In the genomic region with DNA sequence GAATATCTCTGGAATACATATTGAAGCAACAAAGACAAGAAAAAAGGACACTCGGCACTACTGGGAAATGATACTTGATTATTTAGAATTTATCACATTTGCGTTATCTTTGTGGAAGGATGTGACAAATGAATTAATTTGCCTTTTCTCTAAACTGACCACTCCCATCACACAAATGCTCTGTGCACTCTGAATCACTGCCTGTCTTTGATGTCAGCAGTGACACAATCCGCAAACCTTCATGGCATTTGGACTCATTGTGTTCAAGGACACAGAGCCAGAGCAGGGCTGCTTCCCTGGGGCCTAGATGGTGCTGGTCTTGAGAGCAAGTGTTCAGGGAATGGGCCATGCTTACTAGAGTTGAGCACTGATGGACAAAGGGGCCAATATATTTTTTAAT, we compare ENCODE assay signal across 1 cellular context.
TF ChIP-seq lines count a peak whose summit lies in the region.

No MANE protein-coding gene starts in this region.

TF ChIP-seq in HepG2, 621 proteins besides CTCF, POLR2A, EP300 and RAD21 (continued from another document and continues in another):
- TF ChIP-seq, protein P1, sequence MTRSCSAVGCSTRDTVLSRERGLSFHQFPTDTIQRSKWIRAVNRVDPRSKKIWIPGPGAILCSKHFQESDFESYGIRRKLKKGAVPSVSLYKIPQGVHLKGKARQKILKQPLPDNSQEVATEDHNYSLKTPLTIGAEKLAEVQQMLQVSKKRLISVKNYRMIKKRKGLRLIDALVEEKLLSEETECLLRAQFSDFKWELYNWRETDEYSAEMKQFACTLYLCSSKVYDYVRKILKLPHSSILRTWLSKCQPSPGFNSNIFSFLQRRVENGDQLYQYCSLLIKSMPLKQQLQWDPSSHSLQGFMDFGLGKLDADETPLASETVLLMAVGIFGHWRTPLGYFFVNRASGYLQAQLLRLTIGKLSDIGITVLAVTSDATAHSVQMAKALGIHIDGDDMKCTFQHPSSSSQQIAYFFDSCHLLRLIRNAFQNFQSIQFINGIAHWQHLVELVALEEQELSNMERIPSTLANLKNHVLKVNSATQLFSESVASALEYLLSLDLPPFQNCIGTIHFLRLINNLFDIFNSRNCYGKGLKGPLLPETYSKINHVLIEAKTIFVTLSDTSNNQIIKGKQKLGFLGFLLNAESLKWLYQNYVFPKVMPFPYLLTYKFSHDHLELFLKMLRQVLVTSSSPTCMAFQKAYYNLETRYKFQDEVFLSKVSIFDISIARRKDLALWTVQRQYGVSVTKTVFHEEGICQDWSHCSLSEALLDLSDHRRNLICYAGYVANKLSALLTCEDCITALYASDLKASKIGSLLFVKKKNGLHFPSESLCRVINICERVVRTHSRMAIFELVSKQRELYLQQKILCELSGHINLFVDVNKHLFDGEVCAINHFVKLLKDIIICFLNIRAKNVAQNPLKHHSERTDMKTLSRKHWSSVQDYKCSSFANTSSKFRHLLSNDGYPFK (CRISPR knock-in tag; IDR thresholded peaks at IDR 0.05; ENCODE audit: borderline replicate concordance), result no peak
- TF ChIP-seq XBP1 (CRISPR knock-in tag; IDR thresholded peaks at IDR 0.05) (no peak), KDM5A (IDR thresholded peaks at IDR 0.05; ENCODE audit: borderline replicate concordance, low read length) (no peak), ZNF773 (CRISPR knock-in tag; IDR thresholded peaks at IDR 0.05; ENCODE audit: borderline replicate concordance) (no peak), ZNF678 (CRISPR knock-in tag; IDR thresholded peaks at IDR 0.05) (no peak), NR1H2 (CRISPR knock-in tag; IDR thresholded peaks at IDR 0.05; ENCODE audit: borderline replicate concordance, low read depth) (no peak), MYC (CRISPR knock-in tag; IDR thresholded peaks at IDR 0.05; ENCODE audit: borderline replicate concordance) (no peak), SP5 (CRISPR knock-in tag; IDR thresholded peaks at IDR 0.05; ENCODE audit: borderline replicate concordance, low read depth) (peak; percentile 66; the same call in 1 of the 2 replicates), ZBTB7A (CRISPR knock-in tag; IDR thresholded peaks at IDR 0.05) (no peak), THAP11 (CRISPR knock-in tag; IDR thresholded peaks at IDR 0.05) (peak; percentile 36; the same call in 1 of the 2 replicates), JUN (CRISPR knock-in tag; IDR thresholded peaks at IDR 0.05) (peak; percentile 92), ZBTB20 (CRISPR knock-in tag; IDR thresholded peaks at IDR 0.05; ENCODE audit: borderline replicate concordance, low read depth) (no peak), NONO (IDR thresholded peaks at IDR 0.05) (no peak), NONO (CRISPR knock-in tag; conservative IDR thresholded peaks at IDR 0.05) (no peak), RNF2 (conservative IDR thresholded peaks at IDR 0.05; ENCODE audit: low read depth) (no peak), ZNF746 (CRISPR knock-in tag; IDR thresholded peaks at IDR 0.05) (no peak), DPF2 (CRISPR knock-in tag; IDR thresholded peaks at IDR 0.05; ENCODE audit: borderline replicate concordance, low read depth) (peak; percentile 77; the same call in 1 of the 2 replicates), MIXL1 (CRISPR knock-in tag; IDR thresholded peaks at IDR 0.05) (peak; percentile 72; the same call in 1 of the 2 replicates), SMYD3 (CRISPR knock-in tag; IDR thresholded peaks at IDR 0.05) (no peak), ADNP (CRISPR knock-in tag; IDR thresholded peaks at IDR 0.05) (no peak), TGIF2 (CRISPR knock-in tag; IDR thresholded peaks at IDR 0.05) (no peak), FOXA3 (CRISPR knock-in tag; IDR thresholded peaks at IDR 0.05) (peak; percentile 76), ZEB1 (IDR thresholded peaks at IDR 0.05; ENCODE audit: insufficient replicate concordance, low read depth) (no peak), ELF3 (CRISPR knock-in tag; IDR thresholded peaks at IDR 0.05) (peak; percentile 77), JUNB (CRISPR knock-in tag; IDR thresholded peaks at IDR 0.05; ENCODE audit: borderline replicate concordance) (peak; percentile 80), HOXA3 (CRISPR knock-in tag; IDR thresholded peaks at IDR 0.05) (peak; percentile 50; the same call in 1 of the 2 replicates), ZNF235 (CRISPR knock-in tag; IDR thresholded peaks at IDR 0.05; ENCODE audit: borderline replicate concordance) (no peak), ZNF776 (CRISPR knock-in tag; IDR thresholded peaks at IDR 0.05) (no peak)
- TF ChIP-seq, protein P2, sequence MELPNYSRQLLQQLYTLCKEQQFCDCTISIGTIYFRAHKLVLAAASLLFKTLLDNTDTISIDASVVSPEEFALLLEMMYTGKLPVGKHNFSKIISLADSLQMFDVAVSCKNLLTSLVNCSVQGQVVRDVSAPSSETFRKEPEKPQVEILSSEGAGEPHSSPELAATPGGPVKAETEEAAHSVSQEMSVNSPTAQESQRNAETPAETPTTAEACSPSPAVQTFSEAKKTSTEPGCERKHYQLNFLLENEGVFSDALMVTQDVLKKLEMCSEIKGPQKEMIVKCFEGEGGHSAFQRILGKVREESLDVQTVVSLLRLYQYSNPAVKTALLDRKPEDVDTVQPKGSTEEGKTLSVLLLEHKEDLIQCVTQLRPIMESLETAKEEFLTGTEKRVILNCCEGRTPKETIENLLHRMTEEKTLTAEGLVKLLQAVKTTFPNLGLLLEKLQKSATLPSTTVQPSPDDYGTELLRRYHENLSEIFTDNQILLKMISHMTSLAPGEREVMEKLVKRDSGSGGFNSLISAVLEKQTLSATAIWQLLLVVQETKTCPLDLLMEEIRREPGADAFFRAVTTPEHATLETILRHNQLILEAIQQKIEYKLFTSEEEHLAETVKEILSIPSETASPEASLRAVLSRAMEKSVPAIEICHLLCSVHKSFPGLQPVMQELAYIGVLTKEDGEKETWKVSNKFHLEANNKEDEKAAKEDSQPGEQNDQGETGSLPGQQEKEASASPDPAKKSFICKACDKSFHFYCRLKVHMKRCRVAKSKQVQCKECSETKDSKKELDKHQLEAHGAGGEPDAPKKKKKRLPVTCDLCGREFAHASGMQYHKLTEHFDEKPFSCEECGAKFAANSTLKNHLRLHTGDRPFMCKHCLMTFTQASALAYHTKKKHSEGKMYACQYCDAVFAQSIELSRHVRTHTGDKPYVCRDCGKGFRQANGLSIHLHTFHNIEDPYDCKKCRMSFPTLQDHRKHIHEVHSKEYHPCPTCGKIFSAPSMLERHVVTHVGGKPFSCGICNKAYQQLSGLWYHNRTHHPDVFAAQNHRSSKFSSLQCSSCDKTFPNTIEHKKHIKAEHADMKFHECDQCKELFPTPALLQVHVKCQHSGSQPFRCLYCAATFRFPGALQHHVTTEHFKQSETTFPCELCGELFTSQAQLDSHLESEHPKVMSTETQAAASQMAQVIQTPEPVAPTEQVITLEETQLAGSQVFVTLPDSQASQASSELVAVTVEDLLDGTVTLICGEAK (IDR thresholded peaks at IDR 0.05), result no peak
- TF ChIP-seq, protein P2 (CRISPR knock-in tag; IDR thresholded peaks at IDR 0.05), result no peak
- TF ChIP-seq, protein P3, sequence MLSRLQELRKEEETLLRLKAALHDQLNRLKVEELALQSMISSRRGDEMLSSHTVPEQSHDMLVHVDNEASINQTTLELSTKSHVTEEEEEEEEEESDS (CRISPR knock-in tag; IDR thresholded peaks at IDR 0.05; ENCODE audit: borderline replicate concordance), result no peak
- TF ChIP-seq, protein P4, sequence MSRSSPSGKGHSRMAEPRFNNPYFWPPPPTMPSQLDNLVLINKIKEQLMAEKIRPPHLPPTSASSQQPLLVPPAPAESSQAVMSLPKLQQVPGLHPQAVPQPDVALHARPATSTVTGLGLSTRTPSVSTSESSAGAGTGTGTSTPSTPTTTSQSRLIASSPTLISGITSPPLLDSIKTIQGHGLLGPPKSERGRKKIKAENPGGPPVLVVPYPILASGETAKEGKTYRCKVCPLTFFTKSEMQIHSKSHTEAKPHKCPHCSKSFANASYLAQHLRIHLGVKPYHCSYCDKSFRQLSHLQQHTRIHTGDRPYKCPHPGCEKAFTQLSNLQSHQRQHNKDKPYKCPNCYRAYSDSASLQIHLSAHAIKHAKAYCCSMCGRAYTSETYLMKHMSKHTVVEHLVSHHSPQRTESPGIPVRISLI (CRISPR knock-in tag; IDR thresholded peaks at IDR 0.05; ENCODE audit: borderline replicate concordance), result no peak
- TF ChIP-seq, protein P5, sequence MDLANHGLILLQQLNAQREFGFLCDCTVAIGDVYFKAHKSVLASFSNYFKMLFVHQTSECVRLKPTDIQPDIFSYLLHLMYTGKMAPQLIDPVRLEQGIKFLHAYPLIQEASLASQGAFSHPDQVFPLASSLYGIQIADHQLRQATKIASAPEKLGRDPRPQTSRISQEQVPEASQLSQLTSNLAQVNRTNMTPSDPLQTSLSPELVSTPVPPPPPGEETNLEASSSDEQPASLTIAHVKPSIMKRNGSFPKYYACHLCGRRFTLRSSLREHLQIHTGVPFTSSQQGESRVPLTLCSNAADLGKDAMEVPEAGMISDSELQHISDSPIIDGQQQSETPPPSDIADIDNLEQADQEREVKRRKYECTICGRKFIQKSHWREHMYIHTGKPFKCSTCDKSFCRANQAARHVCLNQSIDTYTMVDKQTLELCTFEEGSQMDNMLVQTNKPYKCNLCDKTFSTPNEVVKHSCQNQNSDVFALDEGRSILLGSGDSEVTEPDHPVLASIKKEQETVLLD (CRISPR knock-in tag; IDR thresholded peaks at IDR 0.05; ENCODE audit: low read depth), result no peak
- TF ChIP-seq, protein P6, sequence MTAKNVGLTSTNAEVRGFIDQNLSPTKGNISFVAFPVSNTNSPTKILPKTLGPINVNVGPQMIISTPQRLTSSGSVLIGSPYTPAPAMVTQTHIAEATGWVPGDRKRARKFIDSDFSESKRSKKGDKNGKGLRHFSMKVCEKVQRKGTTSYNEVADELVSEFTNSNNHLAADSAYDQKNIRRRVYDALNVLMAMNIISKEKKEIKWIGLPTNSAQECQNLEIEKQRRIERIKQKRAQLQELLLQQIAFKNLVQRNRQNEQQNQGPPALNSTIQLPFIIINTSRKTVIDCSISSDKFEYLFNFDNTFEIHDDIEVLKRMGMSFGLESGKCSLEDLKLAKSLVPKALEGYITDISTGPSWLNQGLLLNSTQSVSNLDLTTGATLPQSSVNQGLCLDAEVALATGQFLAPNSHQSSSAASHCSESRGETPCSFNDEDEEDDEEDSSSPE (CRISPR knock-in tag; IDR thresholded peaks at IDR 0.05), result no peak
- TF ChIP-seq, protein P7, sequence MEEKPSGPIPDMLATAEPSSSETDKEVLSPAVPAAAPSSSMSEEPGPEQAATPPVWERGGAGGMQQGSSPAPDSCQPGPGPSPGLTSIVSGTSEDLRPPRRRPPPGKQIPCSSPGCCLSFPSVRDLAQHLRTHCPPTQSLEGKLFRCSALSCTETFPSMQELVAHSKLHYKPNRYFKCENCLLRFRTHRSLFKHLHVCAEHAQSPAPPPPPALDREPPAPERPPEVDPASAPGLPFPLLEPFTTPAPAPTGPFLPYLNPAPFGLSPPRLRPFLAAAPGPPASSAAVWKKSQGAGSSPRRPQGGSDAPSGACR (CRISPR knock-in tag; IDR thresholded peaks at IDR 0.05), result no peak
- TF ChIP-seq, protein P8, sequence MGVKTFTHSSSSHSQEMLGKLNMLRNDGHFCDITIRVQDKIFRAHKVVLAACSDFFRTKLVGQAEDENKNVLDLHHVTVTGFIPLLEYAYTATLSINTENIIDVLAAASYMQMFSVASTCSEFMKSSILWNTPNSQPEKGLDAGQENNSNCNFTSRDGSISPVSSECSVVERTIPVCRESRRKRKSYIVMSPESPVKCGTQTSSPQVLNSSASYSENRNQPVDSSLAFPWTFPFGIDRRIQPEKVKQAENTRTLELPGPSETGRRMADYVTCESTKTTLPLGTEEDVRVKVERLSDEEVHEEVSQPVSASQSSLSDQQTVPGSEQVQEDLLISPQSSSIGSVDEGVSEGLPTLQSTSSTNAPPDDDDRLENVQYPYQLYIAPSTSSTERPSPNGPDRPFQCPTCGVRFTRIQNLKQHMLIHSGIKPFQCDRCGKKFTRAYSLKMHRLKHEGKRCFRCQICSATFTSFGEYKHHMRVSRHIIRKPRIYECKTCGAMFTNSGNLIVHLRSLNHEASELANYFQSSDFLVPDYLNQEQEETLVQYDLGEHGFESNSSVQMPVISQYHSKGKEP (CRISPR knock-in tag; IDR thresholded peaks at IDR 0.05), result no peak
